ENCODE assay signal across 9 cellular contexts in the genomic region with DNA sequence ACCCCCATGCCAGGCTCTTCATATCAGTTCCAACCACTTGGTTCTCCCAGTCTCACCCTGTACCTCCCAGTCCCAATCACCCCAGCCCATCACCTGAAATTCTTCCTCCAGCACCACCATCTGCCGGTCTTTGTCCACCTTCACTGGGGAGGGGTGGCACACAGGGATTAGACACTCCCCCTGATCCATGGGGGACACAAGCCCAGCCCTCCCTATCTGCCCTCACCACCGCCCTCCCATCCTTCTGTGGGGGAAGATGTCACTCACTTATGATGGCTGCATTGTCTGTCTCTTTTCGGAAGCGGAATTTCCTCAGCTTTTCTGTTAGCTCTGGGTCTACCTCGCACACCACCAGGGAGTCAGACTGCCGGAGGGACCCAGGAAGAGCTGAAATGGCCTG. TPM values are rescaled to one million over a fixed set of nuclear protein-coding genes. Genes with fewer than 3 reads are reported as not detected.
DNase-seq lines count a peak whose midpoint lies in the region; ATAC-seq, FAIRE-seq and TF ChIP-seq lines count a peak whose summit lies in the region.
"Had no signal": no experiment of that assay in that cellular context is flagged by ENCODE, and none has a peak within 500 bp of the region (broad histone marks: within the 10 kb centered on the region; RNA-seq: fewer than 3 reads in every experiment).

No MANE protein-coding gene starts in this region.

- no peak for TF ChIP-seq CTCF in OCI-LY7 (conservative IDR thresholded peaks at IDR 0.05; ENCODE audit: low read length)
- no peak for TF ChIP-seq CTCF in H1 (IDR thresholded peaks at IDR 0.05; ENCODE audit: control extremely low read depth in 1 of 3, insufficient read depth in 1 of 3, low read depth in 1 of 3, low read length in 3 of 3)

- POLR2A ChIA-PET in OCI-LY7 (lab: Charles Lee) (interaction anchor here (1.2 to 2.7 kb wide), 2 partner anchors 21 to 100 kb away, joined by 3 to 6 read pairs; a partner anchor contains a TSS), H1 (lab: Charles Lee; ENCODE audit: partially characterized antibody) (interaction anchor here (1.2 kb wide), 1 partner anchor 17 kb away, joined by 3 read pairs; no protein-coding TSS in a partner anchor)

- H2BK15ac ChIP-seq in H1 (ENCODE audit: low read length): no peak overlapping the region

- DNase-seq in GM19239 (ENCODE audit: insufficient read length, low spot score) (no peak), OCI-LY7 (ENCODE audit: low spot score) (no peak), H1 (ENCODE audit: low read depth in 1 of 2, low spot score in 2 of 2) (no peak), NCI-H1417 (lab: John Stamatoyannopoulos, UW) (no peak), NCI-H2029 treated with DMSO at 0.1 percent for 48 hours (lab: John Stamatoyannopoulos, UW) (no peak)
- DNase-seq in stimulated activated CD8-positive, alpha-beta memory T cell treated with anti-CD3 and anti-CD28 coated beads, Interleukin-4, amount 100 ng/mL, for 48 hours: peak; percentile 47

- BruUV-seq in OCI-LY7 (replicated peaks; lab: Mats Ljungman, UMichigan): no TSS peak

- no peaks in the 10 kb centered on the region for H3K23me2 ChIP-seq in H1 (ENCODE audit: low read depth, low read length)

- no peak overlapping the region for H3K4ac ChIP-seq in H1 (replicated peaks; ENCODE audit: insufficient read length, low read depth, low read length)

- H3K79me2 ChIP-seq in OCI-LY7 (ENCODE audit: insufficient read depth, low read depth, low read length) (peaks cover 19% of the 10 kb centered on the region; the same call in 1 of the 2 replicates), H1 (ENCODE audit: control insufficient read depth in 1 of 2, insufficient read depth in 2 of 2, low read length in 2 of 2) (no peaks in the 10 kb centered on the region)

- H4K5ac ChIP-seq in H1 (ENCODE audit: insufficient read length, low read depth, low read length): no peak overlapping the region

- H3K27me3 ChIP-seq in H1 (replicated peaks in 1 of 4; ENCODE audit: control insufficient read depth in 3 of 4, extremely low read depth in 1 of 4, insufficient read depth in 3 of 4, low read length in 3 of 4): no peaks in the 10 kb centered on the region; a peak in 1 of 7 replicates

- H3K36me3 ChIP-seq in OCI-LY7 (ENCODE audit: insufficient read depth, low read length): 0 out of 2 replicates have a peak, but pooled peaks cover 3% of the 10 kb centered on the region
- H3K36me3 ChIP-seq in H1 (ENCODE audit: control insufficient read depth in 2 of 4, insufficient read depth in 4 of 4, low read length in 3 of 4): no peaks in the 10 kb centered on the region

- no peak for TF ChIP-seq RAD21 in H1 (IDR thresholded peaks at IDR 0.05 in 1 of 2, conservative IDR thresholded peaks at IDR 0.05 in 1 of 2; ENCODE audit: low read depth in 2 of 2, low read length in 2 of 2)

- H3K14ac ChIP-seq in H1 (ENCODE audit: insufficient read length): no peak overlapping the region

- CTCF ChIA-PET in OCI-LY7 (lab: Charles Lee; ENCODE audit: unreplicated experiment) (no interaction called here), H1 (lab: Charles Lee; ENCODE audit: partially characterized antibody) (interaction anchor here (0.8 to 11.7 kb wide), 3 partner anchors 11 to 159 kb away, joined by 3 to 85 read pairs (median 3); no protein-coding TSS in a partner anchor)

- H3K4me1 ChIP-seq in OCI-LY7 (ENCODE audit: insufficient read depth, low read length, poor library complexity, severe bottlenecking): peaks cover 43% of the 10 kb centered on the region
- peaks cover 0 to 3% (median 0%) of the 10 kb centered on the region in 4 experiments; a peak in 3 of 7 replicates for H3K4me1 ChIP-seq in H1 (replicated peaks in 1 of 4; ENCODE audit: control insufficient read depth in 3 of 4, insufficient read depth in 4 of 4, low read length in 3 of 4)

- TF ChIP-seq EP300 in H1 (IDR thresholded peaks at IDR 0.05; ENCODE audit: borderline replicate concordance in 1 of 2, low read depth in 2 of 2, low read length in 2 of 2): no peak

- H3K27ac ChIP-seq in OCI-LY7 (ENCODE audit: low read depth, low read length, poor library complexity, severe bottlenecking) (peak overlapping the region; percentile 84), H1 (ENCODE audit: low read depth, low read length) (no peak overlapping the region)

- H4K20me1 ChIP-seq in OCI-LY7 (ENCODE audit: insufficient read depth, low read length): no peaks in the 10 kb centered on the region
- H4K20me1 ChIP-seq in H1 (replicated peaks in 1 of 2; ENCODE audit: control insufficient read depth in 1 of 2, insufficient read depth in 2 of 2, low read length in 2 of 2): no peaks in the 10 kb centered on the region

- no peak overlapping the region for H2BK12ac ChIP-seq in H1 (ENCODE audit: low read depth, low read length)

- H4K91ac ChIP-seq in H1 (replicated peaks; ENCODE audit: insufficient read length, low read length): no peak overlapping the region

- no peaks in the 10 kb centered on the region for H3K9me2 ChIP-seq in OCI-LY7 (ENCODE audit: insufficient read depth, low read length)

- H2BK120ac ChIP-seq in H1 (replicated peaks; ENCODE audit: low read depth, low read length): no peak overlapping the region

- H3K4me2 ChIP-seq in OCI-LY7 (ENCODE audit: low read length): peak overlapping the region; percentile 77
- H3K4me2 ChIP-seq in H1 (ENCODE audit: insufficient read depth in 1 of 2, low read depth in 2 of 2, low read length in 2 of 2): no peak overlapping the region; a peak in 1 of 4 replicates

- H2BK20ac ChIP-seq in H1 (ENCODE audit: low read length): no peak overlapping the region

- 87% methylated on average over 6 of the region's 6 CpGs; no CpG with 5 or more reads in 1 of the 2 experiments for WGBS in H1 (ENCODE audit: extremely low coverage in 1 of 2, insufficient coverage in 1 of 2, insufficient read length in 1 of 2, insufficient replicate concordance in 2 of 2, low coverage in 1 of 2, low lambda C conversion rate in 2 of 2, missing lambda C conversion rate in 1 of 2), 2 experiments

- TF ChIP-seq POLR2A in H1 (IDR thresholded peaks at IDR 0.05; ENCODE audit: control extremely low read depth in 1 of 2, low read depth in 2 of 2, low read length in 2 of 2): no peak

- H3K4me3 ChIP-seq in OCI-LY7 (ENCODE audit: low read depth, low read length, poor library complexity, severe bottlenecking) (peak overlapping the region; percentile 81), H1 (ENCODE audit: extremely low read depth in 1 of 4, insufficient read depth in 2 of 4, low read depth in 3 of 4, low read length in 4 of 4) (no peak overlapping the region)

- ATAC-seq in HG02970 (IDR thresholded peaks at IDR 0.05; ENCODE audit: low FRiP score, unreplicated experiment) (no peak), GM21528 (IDR thresholded peaks at IDR 0.05; ENCODE audit: low FRiP score, unreplicated experiment) (no peak)
- ATAC-seq: HCT116 had no signal

- H2BK5ac ChIP-seq in H1 (ENCODE audit: low read depth, low read length): no peak overlapping the region; the same call in 1 of the 2 replicates

- H4K8ac ChIP-seq in H1 (ENCODE audit: extremely low read depth, insufficient read depth, low read length): peak overlapping the region; percentile 28; the same call in 1 of the 2 replicates

- no peaks in the 10 kb centered on the region for H3K9me3 ChIP-seq in OCI-LY7 (ENCODE audit: low read length)
- no peaks in the 10 kb centered on the region for H3K9me3 ChIP-seq in H1 (ENCODE audit: insufficient read depth in 2 of 2, low read depth in 1 of 2, low read length in 1 of 2)

- no peak overlapping the region for H3K18ac ChIP-seq in H1 (ENCODE audit: extremely low read depth, low read length)

- H2AK5ac ChIP-seq in H1 (ENCODE audit: low read depth, low read length): no peak overlapping the region

- no peak overlapping the region for H3K9ac ChIP-seq in H1 (replicated peaks in 1 of 4; ENCODE audit: extremely low read depth in 1 of 4, low read depth in 3 of 4, low read length in 3 of 4)

- H2AFZ ChIP-seq in OCI-LY7 (ENCODE audit: low read length) (peak overlapping the region; percentile 60), H1 (ENCODE audit: low read length) (no peak overlapping the region)

- H3K56ac ChIP-seq in H1 (replicated peaks; ENCODE audit: insufficient read length, low read depth, low read length): no peak overlapping the region

- no peaks in the 10 kb centered on the region for H3K79me1 ChIP-seq in H1 (ENCODE audit: low read depth, low read length)

- no peak overlapping the region for H3K23ac ChIP-seq in H1 (ENCODE audit: insufficient read length)

- peak; percentile 81 for FAIRE-seq in GM19239 (lab: Jason Lieb, UNC)
- no peak for FAIRE-seq in H1 (lab: Jason Lieb, UNC)

- intact Hi-C loops in OCI-LY7 (cut with micrococcal nuclease; ENCODE audit: unreplicated experiment): no loop called here

RNA-seq across cellular contexts. Expression of a gene that starts 0.7 kb away (rescaled TPM):
- 135 and 183 TPM in 2 replicates for total RNA-seq in OCI-LY7 (2014; rRNA removed; shearing (Covaris generic))
- 230 and 314 TPM in 2 replicates for total RNA-seq in OCI-LY7 (2022)
- total RNA-seq in H1 (2021; fragmentation: NEBNext Ultra II Directional; extraction: Animal tissue kit (Norgen Biotek cat#: 25700)): not detected in 2 replicates
- 0.24 and 0.26 TPM in 2 replicates for polyA plus RNA-seq in H1 (2011; rRNA removed)
- polyA plus RNA-seq in H1 (2011; cell fraction: cytosol; rRNA removed): 0.17 TPM
- polyA plus RNA-seq in H1 (2011; cell fraction: nucleus; rRNA removed): not detected
- 0.36 to 0.66 TPM (median 0.58 TPM) in 3 of 4 replicates, not detected in the other for polyA plus RNA-seq in H1 (2012, experiment 1 of 2)
- not detected for polyA plus RNA-seq in H1 (2012, experiment 2 of 2)
- polyA plus RNA-seq in H1 (2013, experiment 1 of 2): 0.77 TPM
- polyA plus RNA-seq in H1 (2013, experiment 2 of 2): 0.53 TPM
- polyA minus RNA-seq in H1 (2011; rRNA and poly(A)+ RNA removed): 1.9 TPM in 1 of 2 replicates, not detected in the other
- not detected for polyA minus RNA-seq in H1 (2011; cell fraction: cytosol; rRNA and poly(A)+ RNA removed)
- polyA minus RNA-seq in H1 (2011; cell fraction: nucleus; rRNA and poly(A)+ RNA removed): not detected

RNA-seq across cellular contexts. Expression of a gene that starts 7.1 kb away (rescaled TPM):
- 46.2 and 59.4 TPM in 2 replicates for total RNA-seq in OCI-LY7 (2014; rRNA removed; shearing (Covaris generic))
- total RNA-seq in OCI-LY7 (2022): 60.0 and 68.8 TPM in 2 replicates
- 158 and 161 TPM in 2 replicates for total RNA-seq in H1 (2021; fragmentation: NEBNext Ultra II Directional; extraction: Animal tissue kit (Norgen Biotek cat#: 25700))
- 137 and 189 TPM in 2 replicates for polyA plus RNA-seq in H1 (2011; rRNA removed)
- 75.7 TPM for polyA plus RNA-seq in H1 (2011; cell fraction: cytosol; rRNA removed)
- polyA plus RNA-seq in H1 (2011; cell fraction: nucleus; rRNA removed): 158 TPM
- polyA plus RNA-seq in H1 (2012, experiment 1 of 2): 128 to 184 TPM (median 152 TPM) in 4 replicates
- 152 TPM for polyA plus RNA-seq in H1 (2012, experiment 2 of 2)
- polyA plus RNA-seq in H1 (2013, experiment 1 of 2): 146 TPM
- 143 TPM for polyA plus RNA-seq in H1 (2013, experiment 2 of 2)
- 84.1 and 116 TPM in 2 replicates for polyA minus RNA-seq in H1 (2011; rRNA and poly(A)+ RNA removed)
- 86.4 TPM for polyA minus RNA-seq in H1 (2011; cell fraction: cytosol; rRNA and poly(A)+ RNA removed)
- polyA minus RNA-seq in H1 (2011; cell fraction: nucleus; rRNA and poly(A)+ RNA removed): 65.0 TPM

RNA-seq across cellular contexts. Expression of a gene that starts 14.5 kb away (rescaled TPM):
- total RNA-seq in OCI-LY7 (2014; rRNA removed; shearing (Covaris generic)): 1.2 and 2.0 TPM in 2 replicates
- total RNA-seq in OCI-LY7 (2022): 2.8 and 3.6 TPM in 2 replicates
- total RNA-seq in H1 (2021; fragmentation: NEBNext Ultra II Directional; extraction: Animal tissue kit (Norgen Biotek cat#: 25700)): 6.6 and 7.5 TPM in 2 replicates
- polyA plus RNA-seq in H1 (2011; rRNA removed): 2.4 and 6.1 TPM in 2 replicates
- 2.3 TPM for polyA plus RNA-seq in H1 (2011; cell fraction: cytosol; rRNA removed)
- polyA plus RNA-seq in H1 (2011; cell fraction: nucleus; rRNA removed): 3.7 TPM
- polyA plus RNA-seq in H1 (2012, experiment 1 of 2): 1.9 to 4.8 TPM (median 3.9 TPM) in 4 replicates
- polyA plus RNA-seq in H1 (2012, experiment 2 of 2): 3.1 TPM
- 8.1 TPM for polyA plus RNA-seq in H1 (2013, experiment 1 of 2)
- 8.5 TPM for polyA plus RNA-seq in H1 (2013, experiment 2 of 2)
- polyA minus RNA-seq in H1 (2011; rRNA and poly(A)+ RNA removed): 0.68 and 1.4 TPM in 2 replicates
- polyA minus RNA-seq in H1 (2011; cell fraction: cytosol; rRNA and poly(A)+ RNA removed): 3.8 TPM
- polyA minus RNA-seq in H1 (2011; cell fraction: nucleus; rRNA and poly(A)+ RNA removed): 5.0 TPM

RNA-seq across cellular contexts. Expression of a gene that starts 39.0 kb away (rescaled TPM):
- total RNA-seq in OCI-LY7 (2014; rRNA removed; shearing (Covaris generic)): not detected in 2 replicates
- total RNA-seq in OCI-LY7 (2022): not detected in 2 replicates
- total RNA-seq in H1 (2021; fragmentation: NEBNext Ultra II Directional; extraction: Animal tissue kit (Norgen Biotek cat#: 25700)): not detected in 2 replicates
- not detected in 2 replicates for polyA plus RNA-seq in H1 (2011; rRNA removed)
- not detected for polyA plus RNA-seq in H1 (2011; cell fraction: cytosol; rRNA removed)
- polyA plus RNA-seq in H1 (2011; cell fraction: nucleus; rRNA removed): not detected
- not detected in 4 replicates for polyA plus RNA-seq in H1 (2012, experiment 1 of 2)
- polyA plus RNA-seq in H1 (2012, experiment 2 of 2): not detected
- not detected for polyA plus RNA-seq in H1 (2013, experiment 1 of 2)
- not detected for polyA plus RNA-seq in H1 (2013, experiment 2 of 2)
- not detected in 2 replicates for polyA minus RNA-seq in H1 (2011; rRNA and poly(A)+ RNA removed)
- polyA minus RNA-seq in H1 (2011; cell fraction: cytosol; rRNA and poly(A)+ RNA removed): not detected
- not detected for polyA minus RNA-seq in H1 (2011; cell fraction: nucleus; rRNA and poly(A)+ RNA removed)

RNA-seq across cellular contexts. Expression of a gene that starts 55.7 kb away (rescaled TPM):
- 33.1 and 35.4 TPM in 2 replicates for total RNA-seq in OCI-LY7 (2014; rRNA removed; shearing (Covaris generic))
- total RNA-seq in OCI-LY7 (2022): 45.9 and 46.8 TPM in 2 replicates
- 31.4 and 33.1 TPM in 2 replicates for total RNA-seq in H1 (2021; fragmentation: NEBNext Ultra II Directional; extraction: Animal tissue kit (Norgen Biotek cat#: 25700))
- polyA plus RNA-seq in H1 (2011; rRNA removed): 58.6 and 67.8 TPM in 2 replicates
- 40.0 TPM for polyA plus RNA-seq in H1 (2011; cell fraction: cytosol; rRNA removed)
- polyA plus RNA-seq in H1 (2011; cell fraction: nucleus; rRNA removed): 36.3 TPM
- 39.0 to 40.5 TPM (median 39.8 TPM) in 4 replicates for polyA plus RNA-seq in H1 (2012, experiment 1 of 2)
- 12.1 TPM for polyA plus RNA-seq in H1 (2012, experiment 2 of 2)
- 25.0 TPM for polyA plus RNA-seq in H1 (2013, experiment 1 of 2)
- 22.3 TPM for polyA plus RNA-seq in H1 (2013, experiment 2 of 2)
- 15.7 and 16.5 TPM in 2 replicates for polyA minus RNA-seq in H1 (2011; rRNA and poly(A)+ RNA removed)
- 22.2 TPM for polyA minus RNA-seq in H1 (2011; cell fraction: cytosol; rRNA and poly(A)+ RNA removed)
- 36.7 TPM for polyA minus RNA-seq in H1 (2011; cell fraction: nucleus; rRNA and poly(A)+ RNA removed)

Comparison
In these comparisons a context has a peak if more than half of its experiments do, and no peak if none do; other contexts are left out.
1. RNA of a gene that starts 0.7 kb away (total RNA-seq): 135 to 314 TPM in OCI-LY7; not detected in H1; every median in the first group is over 100 times any median in the second.